1 cellular context compared by ENCODE assay signal in the genomic region with DNA sequence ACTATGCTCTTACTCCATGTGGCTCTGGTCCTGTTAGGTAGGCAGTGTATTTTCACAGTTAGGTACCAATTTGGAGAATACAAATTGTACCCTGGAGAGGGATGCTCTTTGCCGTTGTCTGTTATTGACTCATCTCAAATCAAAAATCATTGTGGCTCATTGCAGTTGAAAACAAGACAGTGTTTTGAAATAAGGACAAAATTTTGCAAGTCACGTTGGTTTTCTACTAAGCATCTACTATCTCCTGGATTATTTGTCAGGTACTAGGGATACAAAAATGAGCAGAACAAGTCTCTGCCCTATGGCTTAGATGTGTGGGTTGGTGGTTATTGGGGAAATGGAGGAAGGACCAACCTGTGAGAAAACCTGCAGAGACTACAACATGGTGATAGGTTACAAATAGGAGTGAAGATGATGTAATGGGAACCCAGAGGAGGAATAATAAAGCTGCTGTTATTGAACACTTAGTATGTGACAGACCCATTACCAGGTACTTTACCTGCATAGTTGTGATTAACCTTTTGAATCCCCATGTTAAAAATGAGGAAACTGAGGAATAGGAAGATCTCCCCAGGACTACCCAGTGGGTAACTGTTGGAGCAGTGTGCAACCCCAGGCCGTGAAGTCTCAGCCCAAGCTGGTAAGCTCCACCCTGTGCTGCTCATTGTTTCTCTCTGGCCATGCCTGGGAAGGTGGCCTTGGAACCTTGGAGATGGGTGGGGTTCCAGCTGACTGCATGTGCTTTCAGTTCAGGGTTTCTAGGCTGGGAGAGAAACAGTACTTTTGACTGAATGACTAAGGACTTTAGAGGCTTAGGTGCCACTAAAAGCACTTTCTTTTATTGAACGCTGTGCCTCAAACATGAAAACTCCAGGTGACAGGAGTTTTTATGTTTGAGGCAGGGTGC.
A peak's percentile ranks its signal among the peaks of the same experiment; 100 is the strongest.
TF ChIP-seq lines count a peak whose summit lies in the region.

No MANE protein-coding gene starts in this region.

TF ChIP-seq in HepG2, 621 proteins besides CTCF, POLR2A, EP300 and RAD21 (continued from another document and continues in another):
- TF ChIP-seq, protein P1, sequence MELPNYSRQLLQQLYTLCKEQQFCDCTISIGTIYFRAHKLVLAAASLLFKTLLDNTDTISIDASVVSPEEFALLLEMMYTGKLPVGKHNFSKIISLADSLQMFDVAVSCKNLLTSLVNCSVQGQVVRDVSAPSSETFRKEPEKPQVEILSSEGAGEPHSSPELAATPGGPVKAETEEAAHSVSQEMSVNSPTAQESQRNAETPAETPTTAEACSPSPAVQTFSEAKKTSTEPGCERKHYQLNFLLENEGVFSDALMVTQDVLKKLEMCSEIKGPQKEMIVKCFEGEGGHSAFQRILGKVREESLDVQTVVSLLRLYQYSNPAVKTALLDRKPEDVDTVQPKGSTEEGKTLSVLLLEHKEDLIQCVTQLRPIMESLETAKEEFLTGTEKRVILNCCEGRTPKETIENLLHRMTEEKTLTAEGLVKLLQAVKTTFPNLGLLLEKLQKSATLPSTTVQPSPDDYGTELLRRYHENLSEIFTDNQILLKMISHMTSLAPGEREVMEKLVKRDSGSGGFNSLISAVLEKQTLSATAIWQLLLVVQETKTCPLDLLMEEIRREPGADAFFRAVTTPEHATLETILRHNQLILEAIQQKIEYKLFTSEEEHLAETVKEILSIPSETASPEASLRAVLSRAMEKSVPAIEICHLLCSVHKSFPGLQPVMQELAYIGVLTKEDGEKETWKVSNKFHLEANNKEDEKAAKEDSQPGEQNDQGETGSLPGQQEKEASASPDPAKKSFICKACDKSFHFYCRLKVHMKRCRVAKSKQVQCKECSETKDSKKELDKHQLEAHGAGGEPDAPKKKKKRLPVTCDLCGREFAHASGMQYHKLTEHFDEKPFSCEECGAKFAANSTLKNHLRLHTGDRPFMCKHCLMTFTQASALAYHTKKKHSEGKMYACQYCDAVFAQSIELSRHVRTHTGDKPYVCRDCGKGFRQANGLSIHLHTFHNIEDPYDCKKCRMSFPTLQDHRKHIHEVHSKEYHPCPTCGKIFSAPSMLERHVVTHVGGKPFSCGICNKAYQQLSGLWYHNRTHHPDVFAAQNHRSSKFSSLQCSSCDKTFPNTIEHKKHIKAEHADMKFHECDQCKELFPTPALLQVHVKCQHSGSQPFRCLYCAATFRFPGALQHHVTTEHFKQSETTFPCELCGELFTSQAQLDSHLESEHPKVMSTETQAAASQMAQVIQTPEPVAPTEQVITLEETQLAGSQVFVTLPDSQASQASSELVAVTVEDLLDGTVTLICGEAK (IDR thresholded peaks at IDR 0.05) = peak; percentile 32; the same call in 1 of the 2 replicates
- TF ChIP-seq, protein P1 (CRISPR knock-in tag; IDR thresholded peaks at IDR 0.05) = 0 out of 2 replicates have a peak, but pooled peaks have one; percentile 57
- no peak for TF ChIP-seq ATF1 (CRISPR knock-in tag; IDR thresholded peaks at IDR 0.05)
- no peak for TF ChIP-seq ZNF224 (CRISPR knock-in tag; IDR thresholded peaks at IDR 0.05)
- TF ChIP-seq ZNF546 (CRISPR knock-in tag; conservative IDR thresholded peaks at IDR 0.05) = no peak
- TF ChIP-seq PITX1 (CRISPR knock-in tag; IDR thresholded peaks at IDR 0.05) = no peak
- TF ChIP-seq FOXJ3 (CRISPR knock-in tag; IDR thresholded peaks at IDR 0.05; ENCODE audit: borderline replicate concordance) = no peak
- TF ChIP-seq FOXP1 (IDR thresholded peaks at IDR 0.05) = no peak
- TF ChIP-seq FOXP1 (CRISPR knock-in tag; IDR thresholded peaks at IDR 0.05) = peak; percentile 26; the same call in 1 of the 2 replicates
- TF ChIP-seq ZNF460 (CRISPR knock-in tag; IDR thresholded peaks at IDR 0.05; ENCODE audit: borderline replicate concordance) = no peak
- TF ChIP-seq RNF2 (conservative IDR thresholded peaks at IDR 0.05; ENCODE audit: low read depth) = no peak
- peak; percentile 26; the same call in 1 of the 2 replicates for TF ChIP-seq ZBTB7B (CRISPR knock-in tag; IDR thresholded peaks at IDR 0.05)
- TF ChIP-seq, protein P2, sequence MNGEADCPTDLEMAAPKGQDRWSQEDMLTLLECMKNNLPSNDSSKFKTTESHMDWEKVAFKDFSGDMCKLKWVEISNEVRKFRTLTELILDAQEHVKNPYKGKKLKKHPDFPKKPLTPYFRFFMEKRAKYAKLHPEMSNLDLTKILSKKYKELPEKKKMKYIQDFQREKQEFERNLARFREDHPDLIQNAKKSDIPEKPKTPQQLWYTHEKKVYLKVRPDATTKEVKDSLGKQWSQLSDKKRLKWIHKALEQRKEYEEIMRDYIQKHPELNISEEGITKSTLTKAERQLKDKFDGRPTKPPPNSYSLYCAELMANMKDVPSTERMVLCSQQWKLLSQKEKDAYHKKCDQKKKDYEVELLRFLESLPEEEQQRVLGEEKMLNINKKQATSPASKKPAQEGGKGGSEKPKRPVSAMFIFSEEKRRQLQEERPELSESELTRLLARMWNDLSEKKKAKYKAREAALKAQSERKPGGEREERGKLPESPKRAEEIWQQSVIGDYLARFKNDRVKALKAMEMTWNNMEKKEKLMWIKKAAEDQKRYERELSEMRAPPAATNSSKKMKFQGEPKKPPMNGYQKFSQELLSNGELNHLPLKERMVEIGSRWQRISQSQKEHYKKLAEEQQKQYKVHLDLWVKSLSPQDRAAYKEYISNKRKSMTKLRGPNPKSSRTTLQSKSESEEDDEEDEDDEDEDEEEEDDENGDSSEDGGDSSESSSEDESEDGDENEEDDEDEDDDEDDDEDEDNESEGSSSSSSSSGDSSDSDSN (CRISPR knock-in tag; IDR thresholded peaks at IDR 0.05) = no peak
- no peak for TF ChIP-seq ZNF510 (CRISPR knock-in tag; IDR thresholded peaks at IDR 0.05; ENCODE audit: low read depth)
- peak; percentile 81 for TF ChIP-seq GATAD2A (CRISPR knock-in tag; IDR thresholded peaks at IDR 0.05)
- TF ChIP-seq, protein P3, sequence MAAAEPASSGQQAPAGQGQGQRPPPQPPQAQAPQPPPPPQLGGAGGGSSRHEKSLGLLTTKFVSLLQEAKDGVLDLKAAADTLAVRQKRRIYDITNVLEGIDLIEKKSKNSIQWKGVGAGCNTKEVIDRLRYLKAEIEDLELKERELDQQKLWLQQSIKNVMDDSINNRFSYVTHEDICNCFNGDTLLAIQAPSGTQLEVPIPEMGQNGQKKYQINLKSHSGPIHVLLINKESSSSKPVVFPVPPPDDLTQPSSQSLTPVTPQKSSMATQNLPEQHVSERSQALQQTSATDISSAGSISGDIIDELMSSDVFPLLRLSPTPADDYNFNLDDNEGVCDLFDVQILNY (CRISPR knock-in tag; conservative IDR thresholded peaks at IDR 0.05) = no peak
- no peak for TF ChIP-seq MAFG (CRISPR knock-in tag; IDR thresholded peaks at IDR 0.05)
- no peak for TF ChIP-seq ZNF430 (CRISPR knock-in tag; IDR thresholded peaks at IDR 0.05)
- TF ChIP-seq, protein P4, sequence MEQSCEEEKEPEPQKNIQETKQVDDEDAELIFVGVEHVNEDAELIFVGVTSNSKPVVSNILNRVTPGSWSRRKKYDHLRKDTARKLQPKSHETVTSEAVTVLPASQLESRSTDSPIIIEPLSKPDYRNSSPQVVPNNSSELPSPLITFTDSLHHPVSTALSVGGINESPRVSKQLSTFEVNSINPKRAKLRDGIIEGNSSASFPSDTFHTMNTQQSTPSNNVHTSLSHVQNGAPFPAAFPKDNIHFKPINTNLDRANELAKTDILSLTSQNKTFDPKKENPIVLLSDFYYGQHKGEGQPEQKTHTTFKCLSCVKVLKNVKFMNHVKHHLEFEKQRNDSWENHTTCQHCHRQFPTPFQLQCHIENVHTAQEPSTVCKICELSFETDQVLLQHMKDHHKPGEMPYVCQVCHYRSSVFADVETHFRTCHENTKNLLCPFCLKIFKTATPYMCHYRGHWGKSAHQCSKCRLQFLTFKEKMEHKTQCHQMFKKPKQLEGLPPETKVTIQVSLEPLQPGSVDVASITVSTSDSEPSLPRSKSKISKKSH (CRISPR knock-in tag; IDR thresholded peaks at IDR 0.05; ENCODE audit: borderline replicate concordance) = no peak
- TF ChIP-seq, protein P5, sequence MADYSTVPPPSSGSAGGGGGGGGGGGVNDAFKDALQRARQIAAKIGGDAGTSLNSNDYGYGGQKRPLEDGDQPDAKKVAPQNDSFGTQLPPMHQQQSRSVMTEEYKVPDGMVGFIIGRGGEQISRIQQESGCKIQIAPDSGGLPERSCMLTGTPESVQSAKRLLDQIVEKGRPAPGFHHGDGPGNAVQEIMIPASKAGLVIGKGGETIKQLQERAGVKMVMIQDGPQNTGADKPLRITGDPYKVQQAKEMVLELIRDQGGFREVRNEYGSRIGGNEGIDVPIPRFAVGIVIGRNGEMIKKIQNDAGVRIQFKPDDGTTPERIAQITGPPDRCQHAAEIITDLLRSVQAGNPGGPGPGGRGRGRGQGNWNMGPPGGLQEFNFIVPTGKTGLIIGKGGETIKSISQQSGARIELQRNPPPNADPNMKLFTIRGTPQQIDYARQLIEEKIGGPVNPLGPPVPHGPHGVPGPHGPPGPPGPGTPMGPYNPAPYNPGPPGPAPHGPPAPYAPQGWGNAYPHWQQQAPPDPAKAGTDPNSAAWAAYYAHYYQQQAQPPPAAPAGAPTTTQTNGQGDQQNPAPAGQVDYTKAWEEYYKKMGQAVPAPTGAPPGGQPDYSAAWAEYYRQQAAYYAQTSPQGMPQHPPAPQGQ (CRISPR knock-in tag; IDR thresholded peaks at IDR 0.05; ENCODE audit: borderline replicate concordance) = no peak
- TF ChIP-seq, protein P6, sequence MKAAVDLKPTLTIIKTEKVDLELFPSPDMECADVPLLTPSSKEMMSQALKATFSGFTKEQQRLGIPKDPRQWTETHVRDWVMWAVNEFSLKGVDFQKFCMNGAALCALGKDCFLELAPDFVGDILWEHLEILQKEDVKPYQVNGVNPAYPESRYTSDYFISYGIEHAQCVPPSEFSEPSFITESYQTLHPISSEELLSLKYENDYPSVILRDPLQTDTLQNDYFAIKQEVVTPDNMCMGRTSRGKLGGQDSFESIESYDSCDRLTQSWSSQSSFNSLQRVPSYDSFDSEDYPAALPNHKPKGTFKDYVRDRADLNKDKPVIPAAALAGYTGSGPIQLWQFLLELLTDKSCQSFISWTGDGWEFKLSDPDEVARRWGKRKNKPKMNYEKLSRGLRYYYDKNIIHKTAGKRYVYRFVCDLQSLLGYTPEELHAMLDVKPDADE (CRISPR knock-in tag; IDR thresholded peaks at IDR 0.05) = no peak
- TF ChIP-seq SRSF9 (IDR thresholded peaks at IDR 0.05; ENCODE audit: borderline replicate concordance, insufficient read depth, low read depth, low read length, poor library complexity, severe bottlenecking) = no peak
- TF ChIP-seq ZNF138 (CRISPR knock-in tag; IDR thresholded peaks at IDR 0.05; ENCODE audit: low read depth) = no peak
- TF ChIP-seq, protein P7, sequence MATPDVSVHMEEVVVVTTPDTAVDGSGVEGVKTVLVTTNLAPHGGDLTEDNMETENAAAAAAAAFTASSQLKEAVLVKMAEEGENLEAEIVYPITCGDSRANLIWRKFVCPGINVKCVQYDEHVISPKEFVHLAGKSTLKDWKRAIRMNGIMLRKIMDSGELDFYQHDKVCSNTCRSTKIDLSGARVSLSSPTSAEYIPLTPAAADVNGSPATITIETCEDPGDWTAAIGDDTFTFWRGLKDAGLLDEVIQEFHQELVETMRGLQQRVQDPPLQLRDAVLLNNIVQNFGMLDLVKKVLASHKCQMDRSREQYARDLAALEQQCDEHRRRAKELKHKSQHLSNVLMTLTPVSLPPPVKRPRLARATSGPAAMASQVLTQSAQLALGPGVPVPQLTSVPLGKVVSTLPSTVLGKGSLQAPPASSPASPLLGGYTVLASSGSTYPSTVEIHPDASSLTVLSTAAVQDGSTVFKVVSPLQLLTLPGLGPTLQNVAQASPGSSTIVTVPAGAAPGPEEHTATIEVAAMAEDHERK (CRISPR knock-in tag; IDR thresholded peaks at IDR 0.05; ENCODE audit: low read depth) = no peak
- TF ChIP-seq ZNF234 (CRISPR knock-in tag; conservative IDR thresholded peaks at IDR 0.05) = no peak
- TF ChIP-seq CCAR2 (optimal IDR thresholded peaks at IDR 0.05; ENCODE audit: low read depth, low read length) = no peak
- TF ChIP-seq, protein P8, sequence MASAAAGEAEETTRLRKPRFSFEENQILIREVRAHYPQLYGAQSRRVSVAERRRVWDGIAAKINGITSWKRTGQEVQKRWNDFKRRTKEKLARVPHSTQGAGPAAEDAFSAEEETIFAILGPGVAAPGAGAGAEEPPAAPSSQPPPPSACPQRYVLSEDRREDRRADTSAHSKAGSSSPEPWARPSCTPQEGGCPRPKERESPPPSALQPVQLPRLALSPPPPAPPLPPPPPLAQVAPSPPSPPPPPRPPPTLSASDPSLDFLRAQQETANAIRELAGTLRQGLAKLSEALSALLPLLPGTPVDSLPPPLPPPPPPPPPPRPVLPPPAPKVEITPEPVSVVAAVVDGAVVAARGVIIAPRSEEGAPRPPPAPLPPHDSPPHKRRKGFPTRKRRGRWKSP (CRISPR knock-in tag; IDR thresholded peaks at IDR 0.05) = no peak
- TF ChIP-seq SCMH1 (CRISPR knock-in tag; IDR thresholded peaks at IDR 0.05; ENCODE audit: borderline replicate concordance) = no peak
- no peak for TF ChIP-seq MTF1 (CRISPR knock-in tag; IDR thresholded peaks at IDR 0.05)
- no peak for TF ChIP-seq GFI1 (CRISPR knock-in tag; IDR thresholded peaks at IDR 0.05; ENCODE audit: borderline replicate concordance)
